Comparison of ENCODE assay signal across 23 cellular contexts in genomic region chr15:42602501-42602900, GRCh38.
"Had no signal": no experiment of that assay in that cellular context is flagged by ENCODE, and none has a peak within 500 bp of the region (broad histone marks: within the 10 kb centered on the region; RNA-seq: fewer than 3 reads in every experiment).

No MANE protein-coding gene starts in this region.

- H3K9ac ChIP-seq: neural progenitor cell had no signal

- H3K27ac ChIP-seq: dorsolateral prefrontal cortex, hepatocyte, neural progenitor cell, ovary, right atrium auricular region, sigmoid colon, skin epidermis, thoracic aorta, transverse colon had no signal

- H3K4me2 ChIP-seq: hepatocyte, neural progenitor cell had no signal

- H3K4me3 ChIP-seq: dorsolateral prefrontal cortex, hepatocyte, lung, neural progenitor cell, ovary, right atrium auricular region, sigmoid colon, skin epidermis, thoracic aorta, transverse colon had no signal

- DNase-seq: dorsolateral prefrontal cortex; effector CD8-positive, alpha-beta T cell; foreskin melanocyte; kidney; left cardiac atrium; left ventricle myocardium superior; mesenchymal stem cell; midbrain; nucleus accumbens; ovary; sigmoid colon; stimulated activated CD4-positive, alpha-beta T cell treated with anti-CD3 and anti-CD28 coated beads, Interleukin-2, amount 100 ng/mL, for 24 hours; stimulated activated CD4-positive, alpha-beta T cell treated with anti-CD3 and anti-CD28 coated beads, Interleukin-4, amount 100 ng/mL, for 4 hours; stimulated activated naive B cell treated with anti-CD40 and anti-IgM and Interleukin-4, amounts not matched to agents 10 μg/mL and 1 μg/mL and 100 μg/mL, for 72 hours; stimulated activated naive CD8-positive, alpha-beta T cell treated with anti-CD3 and anti-CD28 coated beads, Interleukin-15, amount 100 ng/mL, for 72 hours; transverse colon had no signal

- FAIRE-seq: kidney had no signal

- H3K36me3 ChIP-seq: neural progenitor cell, ovary, thoracic aorta, transverse colon had no signal

- H3K79me2 ChIP-seq: hepatocyte had no signal

- H3K9me3 ChIP-seq: ovary, right atrium auricular region, sigmoid colon, thoracic aorta, transverse colon had no signal

- H3K27me3 ChIP-seq: dorsolateral prefrontal cortex, hepatocyte, neural progenitor cell, ovary, right atrium auricular region, sigmoid colon, transverse colon had no signal

- H2AFZ ChIP-seq: hepatocyte, neural progenitor cell had no signal

- H3K4me1 ChIP-seq: neural progenitor cell had no signal

- ATAC-seq: left cardiac atrium; left ventricle myocardium superior; natural killer cell treated with Interleukin-12 subunit alpha and Interleukin-12 subunit beta and Interleukin-15 and Interleukin-18, amount 100 ng/mL, for 72 hours; stimulated activated naive B cell treated with anti-CD40 and anti-IgM and Interleukin-4, amounts not matched to agents 10 μg/mL and 1 μg/mL and 100 μg/mL, for 72 hours; stimulated activated naive CD8-positive, alpha-beta T cell treated with anti-CD3 and anti-CD28 coated beads, Interleukin-15, amount 100 ng/mL, for 72 hours had no signal
